In the genomic region with DNA sequence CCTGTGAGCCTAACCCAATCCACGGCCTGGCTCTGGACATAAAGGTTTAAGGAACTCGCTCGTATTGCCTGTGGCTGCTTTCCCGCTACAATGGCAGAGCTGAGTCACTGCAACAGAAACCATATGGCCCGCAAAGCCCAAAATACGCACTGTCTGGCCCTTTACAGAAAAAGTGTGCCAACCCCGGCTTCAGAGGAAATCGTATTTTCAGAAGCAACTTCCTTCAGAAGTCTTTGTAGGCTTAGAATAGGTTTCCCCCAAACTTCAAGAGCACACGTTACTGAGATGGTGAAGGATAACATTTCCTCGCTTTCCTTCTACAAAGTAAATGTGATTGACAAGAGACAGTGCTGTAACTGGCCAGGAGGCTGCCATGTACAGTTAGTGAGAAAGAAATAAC, we compare ENCODE assay signal across 1 cellular context.
TF ChIP-seq lines count a peak whose summit lies in the region.

No MANE protein-coding gene starts in this region.

TF ChIP-seq in endothelial cell of umbilical vein, 7 proteins besides CTCF, POLR2A, EP300 and RAD21:
- no peak for TF ChIP-seq EZH2 (IDR thresholded peaks at IDR 0.05; ENCODE audit: borderline replicate concordance, low read depth, low read length, severe bottlenecking)
- no peak for TF ChIP-seq FOS (IDR thresholded peaks at IDR 0.05; ENCODE audit: borderline replicate concordance, insufficient read depth, low read length)
- TF ChIP-seq MAX (IDR thresholded peaks at IDR 0.05; ENCODE audit: insufficient read depth, insufficient read length), result no peak
